In the genomic region with DNA sequence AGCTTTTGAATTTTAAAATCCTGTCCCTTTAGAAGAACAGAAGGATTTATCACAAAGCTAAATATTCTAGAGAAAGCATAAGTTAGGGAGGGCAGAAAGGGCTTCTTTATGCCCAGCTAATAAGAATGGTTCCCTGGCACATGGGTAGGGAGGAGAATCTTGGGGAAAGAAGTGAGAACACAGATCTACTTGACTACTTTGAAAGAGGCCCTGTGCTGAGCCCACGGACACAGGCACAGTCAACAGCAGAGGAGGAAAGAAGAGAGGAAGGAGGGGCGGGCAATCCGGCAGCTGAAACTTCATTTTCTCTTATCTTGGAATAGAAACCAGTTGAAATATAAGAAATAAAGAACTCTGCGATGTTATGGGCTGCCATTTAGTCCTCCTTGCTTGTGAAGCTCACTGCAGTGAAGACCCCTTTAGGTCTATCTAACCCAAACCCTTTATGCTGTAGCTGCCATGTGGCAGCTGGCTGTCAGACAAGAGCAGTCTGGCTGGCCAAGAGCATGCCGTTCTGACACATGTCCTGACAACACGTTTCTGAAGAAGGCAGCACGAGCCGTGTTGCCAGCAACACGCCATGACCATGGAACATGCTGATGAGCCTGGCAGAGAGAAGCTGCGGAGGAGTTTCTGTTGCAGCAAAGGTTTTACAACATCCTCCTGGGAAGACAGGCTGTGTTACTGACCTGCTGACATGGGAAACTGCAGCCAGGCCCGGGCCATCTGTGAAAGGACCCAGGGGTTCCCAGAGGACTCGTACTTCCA, we compare ENCODE assay signal across 14 cellular contexts. TPM values are rescaled to one million over a fixed set of nuclear protein-coding genes. Genes with fewer than 3 reads are reported as not detected.
DNase-seq lines count a peak whose midpoint lies in the region; ATAC-seq and TF ChIP-seq lines count a peak whose summit lies in the region.
"Had no signal": no experiment of that assay in that cellular context is flagged by ENCODE, and none has a peak within 500 bp of the region (broad histone marks: within the 10 kb centered on the region; RNA-seq: fewer than 3 reads in every experiment).

No MANE protein-coding gene starts in this region.

- TF ChIP-seq CTCF in IMR-90 (conservative IDR thresholded peaks at IDR 0.05; ENCODE audit: low read depth, low read length) (no peak), dorsolateral prefrontal cortex (IDR thresholded peaks at IDR 0.05 in 54 of 56, conservative IDR thresholded peaks at IDR 0.05 in 2 of 56; ENCODE audit: low read depth in 1 of 56, partially characterized antibody in 56 of 56) (no peak), left lung (IDR thresholded peaks at IDR 0.05) (no peak), smooth muscle cell (IDR thresholded peaks at IDR 0.05; ENCODE audit: borderline replicate concordance, insufficient read depth, poor library complexity, severe bottlenecking) (no peak), Caco-2 (IDR thresholded peaks at IDR 0.05; ENCODE audit: insufficient read depth in 1 of 2, low read depth in 1 of 2, low read length in 1 of 2, severe bottlenecking in 1 of 2, unreplicated experiment in 1 of 2) (no peak)

- H3K9me3 Mint-ChIP-seq in Caco-2 (ENCODE audit: unreplicated experiment): peaks cover 9% of the 10 kb centered on the region
- no peaks in the 10 kb centered on the region for H3K9me3 Mint-ChIP-seq in CD8-positive, alpha-beta memory T cell
- H3K9me3 Mint-ChIP-seq: T-helper 1 cell treated with Interleukin-12 subunit alpha and Interleukin-12 subunit beta and Interleukin-4 antibody, amounts not matched to agents 30 μg/mL and 1 μg/mL, for 36 hours had no signal

- TF ChIP-seq RAD21 in IMR-90 (IDR thresholded peaks at IDR 0.05; ENCODE audit: low read length): no peak

- H3K36me3 ChIP-seq in IMR-90 (ENCODE audit: control insufficient read depth, insufficient read depth, low read length) (0 out of 2 replicates have a peak, but pooled peaks cover 2% of the 10 kb centered on the region), left lung (no peaks in the 10 kb centered on the region), smooth muscle cell (ENCODE audit: low read depth) (no peaks in the 10 kb centered on the region), Caco-2 (ENCODE audit: control insufficient read depth, insufficient read depth, low read length) (no peaks in the 10 kb centered on the region)
- no peaks in the 10 kb centered on the region for H3K36me3 ChIP-seq in CD8-positive, alpha-beta memory T cell (ENCODE audit: insufficient read depth, low read length)
- H3K36me3 ChIP-seq: neutrophil had no signal

- H2BK5ac ChIP-seq in IMR-90 (ENCODE audit: low read depth, low read length, poor library complexity, severe bottlenecking): peak overlapping the region; percentile 96

- peak overlapping the region; percentile 98 for H3K4ac ChIP-seq in IMR-90 (ENCODE audit: low read depth, low read length)

- H4K20me1 ChIP-seq in IMR-90 (ENCODE audit: insufficient read depth, low read length): no peaks in the 10 kb centered on the region
- H4K20me1 ChIP-seq in smooth muscle cell (ENCODE audit: low read depth): no peaks in the 10 kb centered on the region

- dilution Hi-C loops in IMR-90 (cut with HindIII; ENCODE audit: low sequenced_read_pairs, unreplicated experiment): no loop called here

- H3F3A ChIP-seq in smooth muscle cell (ENCODE audit: low read depth): no peaks in the 10 kb centered on the region

- no peak for TF ChIP-seq POLR2A in IMR-90 (IDR thresholded peaks at IDR 0.05; ENCODE audit: low read depth, low read length)

- H3K4me3 ChIP-seq in IMR-90 (ENCODE audit: insufficient read depth, low read depth, low read length) (no peak overlapping the region), dorsolateral prefrontal cortex (peak overlapping the region in 1 of 59 donors; percentile 4), left lung (no peak overlapping the region), smooth muscle cell (no peak overlapping the region), Caco-2 (ENCODE audit: low read depth, low read length) (no peak overlapping the region)
- H3K4me3 ChIP-seq in CD8-positive, alpha-beta memory T cell (ENCODE audit: low read length): no peak overlapping the region

- H3K9me3 ChIP-seq in IMR-90 (ENCODE audit: control insufficient read depth, insufficient read depth, low read length) (no peaks in the 10 kb centered on the region), left lung (no peaks in the 10 kb centered on the region), smooth muscle cell (replicated peaks; ENCODE audit: low read depth) (no peaks in the 10 kb centered on the region), Caco-2 (no peaks in the 10 kb centered on the region)
- H3K9me3 ChIP-seq in CD8-positive, alpha-beta memory T cell (ENCODE audit: low read length): no peaks in the 10 kb centered on the region
- H3K9me3 ChIP-seq: neutrophil had no signal

- no TSS peak for BruUV-seq in IMR-90 (replicated peaks; lab: Mats Ljungman, UMichigan)
- no TSS peak for BruUV-seq in Caco-2 (replicated peaks; lab: Mats Ljungman, UMichigan)

- peak overlapping the region; percentile 89 for H3K23ac ChIP-seq in IMR-90 (ENCODE audit: low read depth, low read length)

- in situ Hi-C loops in IMR-90 (cut with MboI; ENCODE audit: low sequenced_read_pairs): no loop called here

- no peak overlapping the region for H3K4me3 Mint-ChIP-seq in Caco-2 (ENCODE audit: unreplicated experiment)
- no peak overlapping the region for H3K4me3 Mint-ChIP-seq in CD8-positive, alpha-beta memory T cell
- H3K4me3 Mint-ChIP-seq: T-helper 1 cell treated with Interleukin-12 subunit alpha and Interleukin-12 subunit beta and Interleukin-4 antibody, amounts not matched to agents 30 μg/mL and 1 μg/mL, for 36 hours had no signal

- H3K4me1 ChIP-seq in IMR-90 (ENCODE audit: control insufficient read depth, insufficient read depth, low read length) (peaks cover 39% of the 10 kb centered on the region), left lung (peaks cover 4 to 8% of the 10 kb centered on the region in 2 donors), smooth muscle cell (ENCODE audit: low read depth) (no peaks in the 10 kb centered on the region), Caco-2 (peaks cover 11% of the 10 kb centered on the region; the same call in 1 of the 2 replicates)
- no peaks in the 10 kb centered on the region for H3K4me1 ChIP-seq in CD8-positive, alpha-beta memory T cell (ENCODE audit: insufficient read depth, low read length)

- H4K91ac ChIP-seq in IMR-90 (ENCODE audit: insufficient read depth, low read depth, low read length): peak overlapping the region; percentile 89

- peaks cover 11% of the 10 kb centered on the region for H3K4me1 Mint-ChIP-seq in Caco-2 (ENCODE audit: low read depth, unreplicated experiment)
- H3K4me1 Mint-ChIP-seq in CD8-positive, alpha-beta memory T cell: no peaks in the 10 kb centered on the region

- H4K8ac ChIP-seq in IMR-90 (ENCODE audit: low read depth in 2 of 2, low read length in 2 of 2): peak overlapping the region; percentile 45 to 94

- H2AK9ac ChIP-seq in IMR-90 (replicated peaks; ENCODE audit: low read depth, low read length, poor library complexity): peak overlapping the region; percentile 4

- no peaks in the 10 kb centered on the region for H3K36me3 Mint-ChIP-seq in Caco-2 (ENCODE audit: insufficient read depth, unreplicated experiment)
- H3K36me3 Mint-ChIP-seq in CD8-positive, alpha-beta memory T cell: no peaks in the 10 kb centered on the region

- H3K4me2 ChIP-seq in IMR-90 (ENCODE audit: low read depth, low read length) (0 out of 2 replicates have a peak overlapping the region, but pooled peaks have one; percentile 17), smooth muscle cell (no peak overlapping the region)

- H3K27me3 Mint-ChIP-seq in Caco-2 (ENCODE audit: insufficient read depth, unreplicated experiment): peaks cover 9% of the 10 kb centered on the region
- peaks cover 10 to 34% of the 10 kb centered on the region in 2 donors for H3K27me3 Mint-ChIP-seq in CD8-positive, alpha-beta memory T cell

- WGBS in IMR-90 (ENCODE audit: extremely low coverage in 2 of 2, insufficient read length in 1 of 2), 2 experiments: 32% methylated on average over 7 of the region's 12 CpGs; no CpG with 5 or more reads in 1 of the 2 experiments
- WGBS in smooth muscle cell (ENCODE audit: low lambda C conversion rate): 86% methylated on average over 12 of the region's 12 CpGs

- CTCF ChIA-PET in IMR-90 (lab: Yijun Ruan, JAX) (interaction anchor here (0.6 kb wide), 1 partner anchor 11 kb away, joined by 3 read pairs; no protein-coding TSS in a partner anchor), Caco-2 (lab: Charles Lee) (interaction anchor here (0.5 kb wide), 1 partner anchor 1165 kb away, joined by 5 read pairs; no protein-coding TSS in a partner anchor)
- CTCF ChIA-PET in CD8-positive, alpha-beta memory T cell (lab: Charles Lee): no interaction called here

- H2AFZ ChIP-seq in IMR-90 (replicated peaks; ENCODE audit: low read length, poor library complexity): peak overlapping the region; percentile 27
- H2AFZ ChIP-seq in smooth muscle cell (ENCODE audit: low read depth): no peak overlapping the region

- peak overlapping the region; percentile 91 for H3K14ac ChIP-seq in IMR-90 (replicated peaks; ENCODE audit: low read depth, low read length)

- intact Hi-C loops in IMR-90 (cut with micrococcal nuclease): loop anchor here (2.0 kb wide), 2 partner anchors 15 to 35 kb away; a partner anchor contains a TSS
- intact Hi-C loops in dorsolateral prefrontal cortex (cut with DNase I): no loop called here
- intact Hi-C loops in left lung (cut with DNase I): no loop called here
- intact Hi-C loops in Caco-2 (cut with micrococcal nuclease; ENCODE audit: unreplicated experiment): no loop called here

- H3K18ac ChIP-seq in IMR-90 (ENCODE audit: low read depth, low read length): peak overlapping the region; percentile 89; the same call in 1 of the 2 replicates

- H2AK5ac ChIP-seq in IMR-90 (ENCODE audit: low read depth, low read length): peak overlapping the region; percentile 99

- H3K9ac ChIP-seq in IMR-90 (ENCODE audit: low read depth, low read length): peak overlapping the region; percentile 59
- H3K9ac ChIP-seq in smooth muscle cell (ENCODE audit: low read depth): peak overlapping the region; percentile 21

- no peaks in the 10 kb centered on the region for H3K79me2 ChIP-seq in smooth muscle cell (ENCODE audit: low read depth)

- peaks cover 42 to 74% of the 10 kb centered on the region in 2 experiments for H3K79me1 ChIP-seq in IMR-90 (ENCODE audit: low read depth in 1 of 2, low read length in 2 of 2)

- peak overlapping the region; percentile 90 for H4K5ac ChIP-seq in IMR-90 (ENCODE audit: low read depth, low read length)

- DNase-seq in IMR-90: no peak
- peak in 5 of 10 donors; percentile 31 to 75 (median 44) for DNase-seq in dorsolateral prefrontal cortex
- DNase-seq in left lung: no peak
- DNase-seq in smooth muscle cell (lab: John Stamatoyannopoulos, UW; ENCODE audit: unreplicated experiment): no peak
- DNase-seq in Caco-2: no peak
- no peak for DNase-seq in CD8-positive, alpha-beta memory T cell
- DNase-seq in activated naive CD4-positive, alpha-beta T cell treated with anti-CD3 and anti-CD28 coated beads, Interleukin-2, amount 50 U/mL, for 16 hours: no peak
- DNase-seq: activated CD4-positive, alpha-beta T cell treated with anti-CD3 and anti-CD28 coated beads, Interleukin-2, amount 50 U/mL, for 1 hour; kidney; NCI-H2081 treated with DMSO at 0.1 percent for 48 hours had no signal

- H3K27ac ChIP-seq in IMR-90 (ENCODE audit: insufficient read depth, low read length) (peak overlapping the region; percentile 65), dorsolateral prefrontal cortex (peak overlapping the region in 48 of 59 donors; percentile 0 to 80 (median 42)), left lung (peak overlapping the region in 1 of 2 donors; percentile 56), smooth muscle cell (ENCODE audit: low read depth) (peak overlapping the region; percentile 79)
- no peak overlapping the region for H3K27ac ChIP-seq in CD8-positive, alpha-beta memory T cell (ENCODE audit: low read depth, low read length)
- H3K27ac ChIP-seq: C4-2B, neutrophil had no signal

- peak overlapping the region; percentile 99 for H2BK15ac ChIP-seq in IMR-90 (ENCODE audit: low read depth, low read length)

- H3K56ac ChIP-seq in IMR-90 (ENCODE audit: extremely low read depth, insufficient read depth, low read length): peak overlapping the region; percentile 42

- H3K27me3 ChIP-seq in IMR-90 (ENCODE audit: control insufficient read depth, insufficient read depth, low read length): no peaks in the 10 kb centered on the region
- no peaks in the 10 kb centered on the region for H3K27me3 ChIP-seq in dorsolateral prefrontal cortex
- H3K27me3 ChIP-seq in left lung: no peaks in the 10 kb centered on the region
- H3K27me3 ChIP-seq in smooth muscle cell (ENCODE audit: low read depth): peaks cover 21% of the 10 kb centered on the region
- H3K27me3 ChIP-seq in Caco-2 (replicated peaks; ENCODE audit: control insufficient read depth, insufficient read depth, low read length): no peaks in the 10 kb centered on the region
- H3K27me3 ChIP-seq in CD8-positive, alpha-beta memory T cell (ENCODE audit: insufficient read depth, low read length, poor library complexity, severe bottlenecking): no peaks in the 10 kb centered on the region

- ATAC-seq in IMR-90 (ENCODE audit: low read depth): no peak
- ATAC-seq in left lung: peak; percentile 12
- no peak for ATAC-seq in HG02973 (IDR thresholded peaks at IDR 0.05; ENCODE audit: unreplicated experiment)

- H3K27ac Mint-ChIP-seq in Caco-2 (ENCODE audit: unreplicated experiment): no peak overlapping the region
- H3K27ac Mint-ChIP-seq in CD8-positive, alpha-beta memory T cell: no peak overlapping the region
- H3K27ac Mint-ChIP-seq: T-helper 1 cell treated with Interleukin-12 subunit alpha and Interleukin-12 subunit beta and Interleukin-4 antibody, amounts not matched to agents 30 μg/mL and 1 μg/mL, for 36 hours had no signal

- H2BK120ac ChIP-seq in IMR-90 (ENCODE audit: low read depth, low read length): peak overlapping the region; percentile 96

- peak overlapping the region; percentile 92 for H2BK20ac ChIP-seq in IMR-90 (ENCODE audit: low read depth, low read length)

- peaks cover 29% of the 10 kb centered on the region for H3K9me1 ChIP-seq in IMR-90 (ENCODE audit: insufficient read depth, low read length)

- POLR2A ChIA-PET in IMR-90 (lab: Charles Lee; ENCODE audit: unreplicated experiment) (no interaction called here), Caco-2 (lab: Charles Lee) (no interaction called here)
- POLR2A ChIA-PET in CD8-positive, alpha-beta memory T cell (lab: Charles Lee): no interaction called here

RNA-seq across cellular contexts. Expression of a gene that starts 34.2 kb away (rescaled TPM):
- 33.3 and 34.2 TPM in 2 replicates for total RNA-seq in IMR-90 (2012; rRNA removed)
- polyA plus RNA-seq in IMR-90 (2012; rRNA removed): 69.9 and 71.1 TPM in 2 replicates
- polyA plus RNA-seq in IMR-90 (2012; cell fraction: cytosol; rRNA removed): 33.1 and 46.6 TPM in 2 replicates
- 125 and 174 TPM in 2 replicates for polyA plus RNA-seq in IMR-90 (2012; cell fraction: nucleus; rRNA removed; ENCODE audit: low replicate concordance)
- 10 to 100 TPM; 26.3 to 60.7 (median 40.9) TPM for total RNA-seq in dorsolateral prefrontal cortex
- 10 to 100 TPM; 33.2 to 35.3 TPM for total RNA-seq in left lung
- 1.8 and 6.8 TPM in 2 replicates for total RNA-seq in smooth muscle cell
- 2.6 and 3.6 TPM in 2 replicates for polyA plus RNA-seq in smooth muscle cell
- not detected in 2 replicates for total RNA-seq in Caco-2 (2022)
- under 1 TPM in 1 of 2 experiments, not detected in 1; 0.09 TPM for total RNA-seq in CD8-positive, alpha-beta memory T cell
- not detected for polyA plus RNA-seq in CD8-positive, alpha-beta memory T cell
